ENCODE assay signal across 14 cellular contexts in the genomic region with DNA sequence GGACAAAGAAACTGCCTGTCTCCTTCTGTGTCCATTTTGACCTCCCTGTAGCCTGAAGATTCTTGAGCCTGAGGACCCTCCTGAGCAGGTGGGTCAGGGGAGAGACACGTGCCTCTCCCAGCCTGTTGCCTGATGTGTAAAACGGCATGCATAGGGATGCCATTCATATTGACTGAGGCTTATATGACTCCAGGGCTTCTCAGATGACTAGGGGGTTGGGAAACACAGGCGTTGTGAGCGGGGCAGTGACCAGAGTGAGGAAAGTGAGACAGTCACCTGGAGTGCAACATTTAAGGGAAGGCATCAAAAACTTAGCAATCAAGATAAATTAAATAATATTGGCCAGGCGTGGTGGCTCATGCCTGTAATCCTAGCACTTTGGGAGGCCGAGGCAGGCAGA.
"Had no signal": no experiment of that assay in that cellular context is flagged by ENCODE, and none has a peak within 500 bp of the region (broad histone marks: within the 10 kb centered on the region; RNA-seq: fewer than 3 reads in every experiment).

No MANE protein-coding gene starts in this region.

- DNase-seq: activated CD4-positive, alpha-beta memory T cell treated with anti-CD3 and anti-CD28 coated beads for 36 hours; activated CD4-positive, CD25-positive, alpha-beta regulatory T cell treated with anti-CD3 and anti-CD28 coated beads, Interleukin-2, amount 50 U/mL, for 72 hours; activated gamma-delta T cell; activated T-cell treated with anti-CD3 and anti-CD28 coated beads, Interleukin-2, amount 50 U/mL, for 4 hours; gastrocnemius medialis; islet precursor cell; left ventricle myocardium inferior; retina; stimulated activated CD4-positive, alpha-beta T cell treated with anti-CD3 and anti-CD28 coated beads, Interleukin-15, amount 100 ng/mL, for 24 hours; stimulated activated CD4-positive, alpha-beta T cell treated with anti-CD3 and anti-CD28 coated beads, Interleukin-4, amount 100 ng/mL, for 4 hours; stomach had no signal

- ATAC-seq: activated T-cell treated with anti-CD3 and anti-CD28 coated beads, Interleukin-2, amount 50 U/mL, for 4 hours; gastrocnemius medialis had no signal

- H3K36me3 ChIP-seq: gastrocnemius medialis, left ventricle myocardium inferior, neural progenitor cell, stomach, thoracic aorta had no signal

- H3K27me3 Mint-ChIP-seq: activated CD4-positive, alpha-beta memory T cell treated with anti-CD3 and anti-CD28 coated beads for 36 hours had no signal

- H3K9me3 Mint-ChIP-seq: activated CD4-positive, alpha-beta memory T cell treated with anti-CD3 and anti-CD28 coated beads for 36 hours; activated T-cell treated with anti-CD3 and anti-CD28 coated beads, Interleukin-2, amount 50 U/mL, for 4 hours; memory B cell; neural progenitor cell had no signal

- H3K4me3 Mint-ChIP-seq: activated CD4-positive, alpha-beta memory T cell treated with anti-CD3 and anti-CD28 coated beads for 36 hours; activated T-cell treated with anti-CD3 and anti-CD28 coated beads, Interleukin-2, amount 50 U/mL, for 4 hours; memory B cell; neural progenitor cell had no signal

- H3K27me3 ChIP-seq: gastrocnemius medialis, neural progenitor cell, stomach had no signal

- H3K4me3 ChIP-seq: gastrocnemius medialis, left ventricle myocardium inferior, neural progenitor cell, stomach, thoracic aorta had no signal

- H3K9ac ChIP-seq: neural progenitor cell had no signal

- H3K4me2 ChIP-seq: neural progenitor cell had no signal

- H3K27ac ChIP-seq: gastrocnemius medialis, left ventricle myocardium inferior, neural progenitor cell, stomach, thoracic aorta had no signal

- H3K27ac Mint-ChIP-seq: activated CD4-positive, alpha-beta memory T cell treated with anti-CD3 and anti-CD28 coated beads for 36 hours; memory B cell; neural progenitor cell had no signal

- H3K36me3 Mint-ChIP-seq: activated CD4-positive, alpha-beta memory T cell treated with anti-CD3 and anti-CD28 coated beads for 36 hours; memory B cell; neural progenitor cell had no signal
